In the genomic region with DNA sequence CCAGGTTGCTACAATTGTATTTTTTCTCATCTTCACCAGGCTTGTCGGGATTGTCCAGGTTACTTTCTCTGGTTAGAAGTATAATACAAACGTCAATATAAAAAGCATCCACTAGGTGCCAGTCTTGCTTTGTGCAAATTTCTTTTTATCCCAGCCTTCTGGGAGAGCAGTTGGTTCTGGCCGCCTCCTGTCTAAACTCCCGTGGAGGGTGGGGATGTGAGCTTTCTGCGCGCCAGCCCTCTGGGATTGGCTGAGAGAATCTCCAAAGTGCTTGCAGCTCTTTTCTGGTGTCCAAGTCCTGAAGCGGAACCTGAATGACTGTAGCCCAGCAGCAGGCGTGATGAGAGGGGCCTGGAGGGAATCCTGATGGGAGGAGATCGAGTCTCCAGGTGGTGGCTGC, we compare ENCODE assay signal across 8 cellular contexts. TPM values are rescaled to one million over a fixed set of nuclear protein-coding genes. Genes with fewer than 3 reads are reported as not detected.
DNase-seq lines count a peak whose midpoint lies in the region; ATAC-seq, FAIRE-seq and TF ChIP-seq lines count a peak whose summit lies in the region.

No MANE protein-coding gene starts in this region.

- peak; percentile 51 for TF ChIP-seq CTCF in HEK293 (tag by site-specific recombination; IDR thresholded peaks at IDR 0.05)

- no peaks in the 10 kb centered on the region for H3K9me3 ChIP-seq in HEK293 (ENCODE audit: control insufficient read depth, insufficient read depth, low read depth, low read length)

- H3K4me3 ChIP-seq in HEK293 (ENCODE audit: low read depth, low read length) = no peak overlapping the region

- DNase-seq in COLO829 (ENCODE audit: low spot score) (peak; percentile 84), NCI-H446 treated with DMSO at 0.1 percent for 48 hours (lab: John Stamatoyannopoulos, UW) (peak; percentile 31), myocyte (ENCODE audit: low read depth) (peak; percentile 89), urothelium cell line (ENCODE audit: low spot score) (peak; percentile 76)
- peak; percentile 20 for DNase-seq in activated CD4-positive, alpha-beta T cell treated with anti-CD3 and anti-CD28 coated beads, Interleukin-2, amount 50 U/mL, for 1 hour

- POLR2A ChIA-PET in HEK293 (lab: Yijun Ruan, JAX) = no interaction called here

- H3K27ac ChIP-seq in HEK293 (ENCODE audit: extremely low read depth, low read depth, low read length) = no peak overlapping the region

- no peaks in the 10 kb centered on the region for H3K36me3 ChIP-seq in HEK293 (ENCODE audit: control insufficient read depth in 2 of 2, insufficient read depth in 1 of 2, low read length in 2 of 2)

- peak; percentile 63 for FAIRE-seq in urothelium cell line (lab: Jason Lieb, UNC)

- ATAC-seq in esophagus mucosa (peak; percentile 84), HG02938 (IDR thresholded peaks at IDR 0.05; ENCODE audit: unreplicated experiment) (no peak)

- CTCF ChIA-PET in HEK293 (lab: Yijun Ruan, JAX) = interaction anchor here (0.6 to 2.4 kb wide), 28 partner anchors 18 to 1440 kb away, joined by 3 to 17 read pairs (median 3); a partner anchor contains a TSS

- no peaks in the 10 kb centered on the region for H3K4me1 ChIP-seq in HEK293 (ENCODE audit: control insufficient read depth, insufficient read depth, low read length)

TF ChIP-seq in HEK293, 187 proteins besides CTCF, POLR2A, EP300 and RAD21:
- TF ChIP-seq ZNF654 (tag by site-specific recombination; IDR thresholded peaks at IDR 0.05; ENCODE audit: low read depth) (peak; percentile 72), ZNF660 (tag by site-specific recombination; IDR thresholded peaks at IDR 0.05) (peak; percentile 66; the same call in 1 of the 2 replicates)
- TF ChIP-seq, protein P1, sequence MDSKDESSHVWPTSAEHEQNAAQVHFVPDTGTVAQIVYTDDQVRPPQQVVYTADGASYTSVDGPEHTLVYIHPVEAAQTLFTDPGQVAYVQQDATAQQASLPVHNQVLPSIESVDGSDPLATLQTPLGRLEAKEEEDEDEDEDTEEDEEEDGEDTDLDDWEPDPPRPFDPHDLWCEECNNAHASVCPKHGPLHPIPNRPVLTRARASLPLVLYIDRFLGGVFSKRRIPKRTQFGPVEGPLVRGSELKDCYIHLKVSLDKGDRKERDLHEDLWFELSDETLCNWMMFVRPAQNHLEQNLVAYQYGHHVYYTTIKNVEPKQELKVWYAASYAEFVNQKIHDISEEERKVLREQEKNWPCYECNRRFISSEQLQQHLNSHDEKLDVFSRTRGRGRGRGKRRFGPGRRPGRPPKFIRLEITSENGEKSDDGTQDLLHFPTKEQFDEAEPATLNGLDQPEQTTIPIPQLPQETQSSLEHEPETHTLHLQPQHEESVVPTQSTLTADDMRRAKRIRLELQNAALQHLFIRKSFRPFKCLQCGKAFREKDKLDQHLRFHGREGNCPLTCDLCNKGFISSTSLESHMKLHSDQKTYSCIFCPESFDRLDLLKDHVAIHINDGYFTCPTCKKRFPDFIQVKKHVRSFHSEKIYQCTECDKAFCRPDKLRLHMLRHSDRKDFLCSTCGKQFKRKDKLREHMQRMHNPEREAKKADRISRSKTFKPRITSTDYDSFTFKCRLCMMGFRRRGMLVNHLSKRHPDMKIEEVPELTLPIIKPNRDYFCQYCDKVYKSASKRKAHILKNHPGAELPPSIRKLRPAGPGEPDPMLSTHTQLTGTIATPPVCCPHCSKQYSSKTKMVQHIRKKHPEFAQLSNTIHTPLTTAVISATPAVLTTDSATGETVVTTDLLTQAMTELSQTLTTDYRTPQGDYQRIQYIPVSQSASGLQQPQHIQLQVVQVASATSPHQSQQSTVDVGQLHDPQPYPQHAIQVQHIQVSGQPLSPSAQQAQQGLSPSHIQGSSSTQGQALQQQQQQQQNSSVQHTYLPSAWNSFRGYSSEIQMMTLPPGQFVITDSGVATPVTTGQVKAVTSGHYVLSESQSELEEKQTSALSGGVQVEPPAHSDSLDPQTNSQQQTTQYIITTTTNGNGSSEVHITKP (tag by site-specific recombination; IDR thresholded peaks at IDR 0.05) = peak; percentile 48
- TF ChIP-seq, protein P2, sequence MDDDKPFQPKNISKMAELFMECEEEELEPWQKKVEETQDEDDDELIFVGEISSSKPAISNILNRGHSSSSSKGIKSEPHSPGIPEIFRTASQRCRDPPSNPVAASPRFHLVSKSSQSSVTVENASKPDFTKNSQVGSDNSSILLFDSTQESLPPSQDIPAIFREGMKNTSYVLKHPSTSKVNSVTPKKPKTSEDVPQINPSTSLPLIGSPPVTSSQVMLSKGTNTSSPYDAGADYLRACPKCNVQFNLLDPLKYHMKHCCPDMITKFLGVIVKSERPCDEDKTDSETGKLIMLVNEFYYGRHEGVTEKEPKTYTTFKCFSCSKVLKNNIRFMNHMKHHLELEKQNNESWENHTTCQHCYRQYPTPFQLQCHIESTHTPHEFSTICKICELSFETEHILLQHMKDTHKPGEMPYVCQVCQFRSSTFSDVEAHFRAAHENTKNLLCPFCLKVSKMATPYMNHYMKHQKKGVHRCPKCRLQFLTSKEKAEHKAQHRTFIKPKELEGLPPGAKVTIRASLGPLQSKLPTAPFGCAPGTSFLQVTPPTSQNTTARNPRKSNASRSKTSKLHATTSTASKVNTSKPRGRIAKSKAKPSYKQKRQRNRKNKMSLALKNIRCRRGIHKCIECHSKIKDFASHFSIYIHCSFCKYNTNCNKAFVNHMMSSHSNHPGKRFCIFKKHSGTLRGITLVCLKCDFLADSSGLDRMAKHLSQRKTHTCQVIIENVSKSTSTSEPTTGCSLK (tag by site-specific recombination; IDR thresholded peaks at IDR 0.05) = no peak

RNA-seq across cellular contexts. Expression of a gene that starts 22.4 kb away (rescaled TPM):
- total RNA-seq in esophagus mucosa (0.16 TPM), myocyte (1.0 and 1.7 TPM in 2 replicates)
- polyA plus RNA-seq in myocyte (2012) = 1.1 TPM

Comparison
In these comparisons a context has a peak if more than half of its experiments do, and no peak if none do; other contexts are left out.
1. DNase-seq: peak in every context shown above with its lines; median percentile 89 in myocyte; 84 in COLO829; 76 in urothelium cell line; 31 in NCI-H446 treated with DMSO at 0.1 percent for 48 hours; 20 in activated CD4-positive, alpha-beta T cell treated with anti-CD3 and anti-CD28 coated beads, Interleukin-2, amount 50 U/mL, for 1 hour.